8 cellular contexts compared by ENCODE assay signal in genomic region chr3:197456271-197457091, GRCh38.
DNase-seq lines count a peak whose midpoint lies in the region; ATAC-seq lines count a peak whose summit lies in the region.

No MANE protein-coding gene starts in this region.

- peak overlapping the region; percentile 93 for H3K4me2 ChIP-seq in mesendoderm (ENCODE audit: low read length)

- H2BK5ac ChIP-seq in mesendoderm (ENCODE audit: low read length), result peak overlapping the region; percentile 70

- peaks cover 18% of the 10 kb centered on the region for H3K4me1 Mint-ChIP-seq in activated CD4-positive, alpha-beta T cell treated with anti-CD3 and anti-CD28 coated beads, Interleukin-2, amount 10 ng/mL, durations not matched to agents 7 days and 5 days

- H3K27ac Mint-ChIP-seq in activated CD4-positive, alpha-beta T cell treated with anti-CD3 and anti-CD28 coated beads, Interleukin-2, amount 10 ng/mL, durations not matched to agents 7 days and 5 days, result peak overlapping the region; percentile 84

- H2BK120ac ChIP-seq in mesendoderm (ENCODE audit: low read depth, low read length), result no peak overlapping the region

- H3K27me3 ChIP-seq in mesendoderm (ENCODE audit: insufficient read depth, low read length, poor library complexity), result no peaks in the 10 kb centered on the region

- peak; percentile 67 for DNase-seq in GM04503 (ENCODE audit: low read depth)
- peak; percentile 39 for DNase-seq in activated CD4-positive, alpha-beta T cell treated with anti-CD3 and anti-CD28 coated beads, Interleukin-2, amount 10 ng/mL, durations not matched to agents 7 days and 5 days
- peak; percentile 5 for DNase-seq in effector CD4-positive, alpha-beta T cell
- peak; percentile 92 for DNase-seq in mesendoderm
- DNase-seq in stimulated activated CD8-positive, alpha-beta memory T cell treated with anti-CD3 and anti-CD28 coated beads, Interleukin-15, amount 100 ng/mL, for 48 hours (ENCODE audit: low read depth in 2 of 2), result peak; percentile 36 to 42
- DNase-seq in NCI-H82 (lab: John Stamatoyannopoulos, UW), result no peak
- DNase-seq in GDM1 (lab: John Stamatoyannopoulos, UW), result no peak

- no peak overlapping the region for H2BK15ac ChIP-seq in mesendoderm (replicated peaks; ENCODE audit: low read depth)

- no peaks in the 10 kb centered on the region for H3K79me2 ChIP-seq in mesendoderm (ENCODE audit: control insufficient read depth, insufficient read depth, low read length)

- no peaks in the 10 kb centered on the region for H3K36me3 Mint-ChIP-seq in activated CD4-positive, alpha-beta T cell treated with anti-CD3 and anti-CD28 coated beads, Interleukin-2, amount 10 ng/mL, durations not matched to agents 7 days and 5 days (ENCODE audit: low read depth)

- H3K4me3 ChIP-seq in mesendoderm (ENCODE audit: low read length), result peak overlapping the region; percentile 27

- peak overlapping the region; percentile 66 for H3K4ac ChIP-seq in mesendoderm (ENCODE audit: low read depth, low read length)

- peaks cover 12% of the 10 kb centered on the region for H3K9me3 Mint-ChIP-seq in activated CD4-positive, alpha-beta T cell treated with anti-CD3 and anti-CD28 coated beads, Interleukin-2, amount 10 ng/mL, durations not matched to agents 7 days and 5 days

- H3K79me1 ChIP-seq in mesendoderm (ENCODE audit: low read length), result no peaks in the 10 kb centered on the region

- peak overlapping the region; percentile 94 for H3K56ac ChIP-seq in mesendoderm (ENCODE audit: low read length)

- POLR2A ChIA-PET in activated CD4-positive, alpha-beta T cell treated with anti-CD3 and anti-CD28 coated beads, Interleukin-2, amount 10 ng/mL, durations not matched to agents 7 days and 5 days (lab: Charles Lee), result no interaction called here

- peaks cover 28% of the 10 kb centered on the region for H3K27me3 Mint-ChIP-seq in activated CD4-positive, alpha-beta T cell treated with anti-CD3 and anti-CD28 coated beads, Interleukin-2, amount 10 ng/mL, durations not matched to agents 7 days and 5 days

- no peak overlapping the region for H4K5ac ChIP-seq in mesendoderm (ENCODE audit: low read length)

- peaks cover 6% of the 10 kb centered on the region for H3K4me1 ChIP-seq in mesendoderm (ENCODE audit: control insufficient read depth, low read depth, low read length)

- peak overlapping the region; percentile 72 for H3K27ac ChIP-seq in mesendoderm (ENCODE audit: low read depth, low read length)

- peak overlapping the region; percentile 79 for H3K9ac ChIP-seq in mesendoderm (ENCODE audit: low read length)

- H3K4me3 Mint-ChIP-seq in activated CD4-positive, alpha-beta T cell treated with anti-CD3 and anti-CD28 coated beads, Interleukin-2, amount 10 ng/mL, durations not matched to agents 7 days and 5 days, result peak overlapping the region; percentile 72

- peak; percentile 57 for ATAC-seq in HG03095 (IDR thresholded peaks at IDR 0.05; ENCODE audit: unreplicated experiment)

- H3K23ac ChIP-seq in mesendoderm (ENCODE audit: low read length), result peak overlapping the region; percentile 7

- CTCF ChIA-PET in activated CD4-positive, alpha-beta T cell treated with anti-CD3 and anti-CD28 coated beads, Interleukin-2, amount 10 ng/mL, durations not matched to agents 7 days and 5 days (lab: Charles Lee), result interaction anchor here (0.6 to 1.6 kb wide), 3 partner anchors 14 to 28 kb away, joined by 3 to 6 read pairs (median 3); no protein-coding TSS in a partner anchor

- H2AK5ac ChIP-seq in mesendoderm (ENCODE audit: low read length), result peak overlapping the region; percentile 24

- no CpG with 5 or more reads among the region's 47 CpGs for WGBS in mesendoderm (ENCODE audit: extremely low coverage, insufficient coverage, low lambda C conversion rate)

- no peaks in the 10 kb centered on the region for H3K36me3 ChIP-seq in mesendoderm (ENCODE audit: control insufficient read depth, insufficient read depth, low read length)

- peak overlapping the region; percentile 83 for H3K18ac ChIP-seq in mesendoderm (ENCODE audit: low read length)

- peak overlapping the region; percentile 88 for H4K8ac ChIP-seq in mesendoderm (ENCODE audit: low read depth, low read length)

Comparison
In these comparisons a context has a peak if more than half of its experiments do, and no peak if none do; other contexts are left out.
1. DNase-seq: peak in GM04503 (single experiment), activated CD4-positive, alpha-beta T cell treated with anti-CD3 and anti-CD28 coated beads, Interleukin-2, amount 10 ng/mL, durations not matched to agents 7 days and 5 days (single experiment), effector CD4-positive, alpha-beta T cell (single experiment), mesendoderm (single experiment) and stimulated activated CD8-positive, alpha-beta memory T cell treated with anti-CD3 and anti-CD28 coated beads, Interleukin-15, amount 100 ng/mL, for 48 hours (2 of 2); none in NCI-H82 (single experiment) and GDM1 (single experiment).